ENCODE assay signal across 24 cellular contexts in the genomic region with DNA sequence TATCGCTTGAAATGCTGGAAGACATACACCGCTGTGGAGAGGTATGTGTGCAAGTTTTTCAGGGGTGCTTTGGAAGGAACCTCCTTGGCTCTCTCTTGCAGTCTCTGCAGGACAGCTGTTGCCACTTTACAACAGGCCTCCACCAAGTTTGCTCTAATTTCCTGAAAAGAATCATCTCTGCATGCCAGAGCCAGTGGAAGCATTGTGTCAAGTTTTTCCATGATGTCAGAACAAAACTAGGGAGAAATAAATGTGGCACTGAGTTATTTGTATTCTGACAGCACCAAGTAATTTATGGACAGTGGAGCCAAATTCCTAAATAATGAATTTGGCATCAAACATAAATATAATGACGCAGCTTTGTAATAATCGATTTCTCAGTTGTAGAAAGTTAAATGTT.
DNase-seq lines count a peak whose midpoint lies in the region; ATAC-seq and TF ChIP-seq lines count a peak whose summit lies in the region.
"Had no signal": no experiment of that assay in that cellular context is flagged by ENCODE, and none has a peak within 500 bp of the region (broad histone marks: within the 10 kb centered on the region; RNA-seq: fewer than 3 reads in every experiment).

No MANE protein-coding gene starts in this region.

- H3K27me3 ChIP-seq in BJ (ENCODE audit: control insufficient read depth, insufficient read depth, low read length) (no peaks in the 10 kb centered on the region), sigmoid colon (no peaks in the 10 kb centered on the region)
- H3K27me3 ChIP-seq: adrenal gland, left lung had no signal

- peaks cover 0 to 6% (median 2%) of the 10 kb centered on the region in 4 donors for H3K4me1 ChIP-seq in sigmoid colon
- H3K4me1 ChIP-seq: adrenal gland, left lung had no signal

- ATAC-seq in activated T-cell treated with anti-CD3 and anti-CD28 coated beads, Interleukin-2, amount 50 U/mL, for 72 hours (replicated peaks in 1 of 2) = no peak
- ATAC-seq: esophagus mucosa, left lung, PC-3 had no signal

- no peaks in the 10 kb centered on the region for H3K4me1 Mint-ChIP-seq in activated T-cell treated with anti-CD3 and anti-CD28 coated beads, Interleukin-2, amount 50 U/mL, for 72 hours (ENCODE audit: low read depth)

- DNase-seq in BJ (ENCODE audit: low read depth) = peak; percentile 23
- DNase-seq in M059J (ENCODE audit: low read depth) = peak; percentile 1
- peak; percentile 18 for DNase-seq in dermis blood vessel endothelial cell
- DNase-seq in myocyte (ENCODE audit: low read depth) = peak; percentile 39
- DNase-seq in sigmoid colon = no peak
- no peak for DNase-seq in iPS-NIHi7 (ENCODE audit: extremely low spot score)
- DNase-seq in activated T-cell treated with anti-CD3 and anti-CD28 coated beads, Interleukin-2, amount 50 U/mL, for 72 hours = no peak
- DNase-seq: activated gamma-delta T cell; adrenal gland; effector CD4-positive, alpha-beta T cell; EL; IMR-90; left lung; MM.1S; NCI-H1436; NCI-H2171 treated with DMSO at 0.1 percent for 48 hours; PC-3; stimulated activated CD4-positive, alpha-beta T cell treated with anti-CD3 and anti-CD28 coated beads, Interleukin-2, amount 100 ng/mL, for 24 hours; stimulated activated naive CD4-positive, alpha-beta T cell; WERI-Rb-1 had no signal

- POLR2A ChIA-PET in BJ (lab: Charles Lee) = no interaction called here

- H3K36me3 ChIP-seq in BJ (ENCODE audit: control insufficient read depth, insufficient read depth, low read length) = no peaks in the 10 kb centered on the region
- no peaks in the 10 kb centered on the region for H3K36me3 ChIP-seq in sigmoid colon
- H3K36me3 ChIP-seq: adrenal gland, left lung, WERI-Rb-1 had no signal

- H3K27ac Mint-ChIP-seq in activated T-cell treated with anti-CD3 and anti-CD28 coated beads, Interleukin-2, amount 50 U/mL, for 72 hours = no peak overlapping the region
- H3K27ac Mint-ChIP-seq: progenitor cell of endocrine pancreas had no signal

- H3K9me3 Mint-ChIP-seq in activated T-cell treated with anti-CD3 and anti-CD28 coated beads, Interleukin-2, amount 50 U/mL, for 72 hours = no peaks in the 10 kb centered on the region

- no peak for TF ChIP-seq CTCF in BJ (IDR thresholded peaks at IDR 0.05; ENCODE audit: insufficient read depth, low read depth, low read length)
- no peak for TF ChIP-seq CTCF in sigmoid colon (IDR thresholded peaks at IDR 0.05)

- CTCF ChIA-PET in BJ (lab: Yijun Ruan, JAX) = no interaction called here

- H3K27ac ChIP-seq in sigmoid colon = no peak overlapping the region
- H3K27ac ChIP-seq: adrenal gland, left lung, skin epidermis, WERI-Rb-1 had no signal

- TF ChIP-seq EP300 in sigmoid colon (IDR thresholded peaks at IDR 0.05) = no peak

- intact Hi-C loops in sigmoid colon (cut with DNase I) = no loop called here

- 86 to 89% methylated on average over 4 of the region's 4 CpGs for WGBS in sigmoid colon, 2 donors

- no peaks in the 10 kb centered on the region for H3K27me3 Mint-ChIP-seq in activated T-cell treated with anti-CD3 and anti-CD28 coated beads, Interleukin-2, amount 50 U/mL, for 72 hours (ENCODE audit: low read depth)
- H3K27me3 Mint-ChIP-seq: progenitor cell of endocrine pancreas had no signal

- H3K36me3 Mint-ChIP-seq in activated T-cell treated with anti-CD3 and anti-CD28 coated beads, Interleukin-2, amount 50 U/mL, for 72 hours (ENCODE audit: insufficient read depth in 2 of 2) = no peaks in the 10 kb centered on the region

- no peak overlapping the region for H3K4me3 Mint-ChIP-seq in activated T-cell treated with anti-CD3 and anti-CD28 coated beads, Interleukin-2, amount 50 U/mL, for 72 hours
- H3K4me3 Mint-ChIP-seq: neural crest cell had no signal

- TF ChIP-seq POLR2A in sigmoid colon (IDR thresholded peaks at IDR 0.05) = no peak

- H3K4me3 ChIP-seq in BJ (ENCODE audit: low read depth, low read length) = no peak overlapping the region
- no peak overlapping the region for H3K4me3 ChIP-seq in sigmoid colon
- H3K4me3 ChIP-seq: adrenal gland, left lung, skin epidermis had no signal

- no peaks in the 10 kb centered on the region for H3K9me3 ChIP-seq in sigmoid colon
- H3K9me3 ChIP-seq: adrenal gland, left lung had no signal

Comparison
In these comparisons a context has a peak if more than half of its experiments do, and no peak if none do; other contexts are left out.
1. DNase-seq: peak in BJ (single experiment), M059J (single experiment), dermis blood vessel endothelial cell (single experiment) and myocyte (single experiment); none in sigmoid colon (single experiment), iPS-NIHi7 (single experiment) and activated T-cell treated with anti-CD3 and anti-CD28 coated beads, Interleukin-2, amount 50 U/mL, for 72 hours (0 of 2).